Comparison of ENCODE assay signal across 15 cellular contexts in genomic region chr5:35811108-35811741, GRCh38. TPM values are rescaled to one million over a fixed set of nuclear protein-coding genes. Genes with fewer than 3 reads are reported as not detected.
A peak's percentile ranks its signal among the peaks of the same experiment; 100 is the strongest.
DNase-seq lines count a peak whose midpoint lies in the region; ATAC-seq and TF ChIP-seq lines count a peak whose summit lies in the region.
"Had no signal": no experiment of that assay in that cellular context is flagged by ENCODE, and none has a peak within 500 bp of the region (broad histone marks: within the 10 kb centered on the region; RNA-seq: fewer than 3 reads in every experiment).

No MANE protein-coding gene starts in this region.

- ATAC-seq in HG02642 (IDR thresholded peaks at IDR 0.05; ENCODE audit: poor library complexity, unreplicated experiment), result no peak

- H3K4me3 ChIP-seq in thymus (ENCODE audit: low read length) (no peak overlapping the region), vagina (no peak overlapping the region)
- H3K4me3 ChIP-seq: adrenal gland, dorsolateral prefrontal cortex, PC-9 had no signal

- no peaks in the 10 kb centered on the region for H3K9me3 ChIP-seq in thymus (ENCODE audit: control insufficient read depth)
- no peaks in the 10 kb centered on the region for H3K9me3 ChIP-seq in vagina
- H3K9me3 ChIP-seq: adrenal gland had no signal

- H3K4me1 ChIP-seq in thymus (ENCODE audit: control insufficient read depth, insufficient read depth, low read length), result peaks cover 16% of the 10 kb centered on the region
- no peaks in the 10 kb centered on the region for H3K4me1 ChIP-seq in vagina
- H3K4me1 ChIP-seq: adrenal gland, foreskin keratinocyte had no signal

- TF ChIP-seq CTCF in vagina (IDR thresholded peaks at IDR 0.05), result no peak

- H3K27ac ChIP-seq in thymus (ENCODE audit: low read depth) (peak overlapping the region; percentile 90), vagina (no peak overlapping the region)
- H3K27ac ChIP-seq: adrenal gland, dorsolateral prefrontal cortex, foreskin keratinocyte, HL-60, PC-9 had no signal

- no peaks in the 10 kb centered on the region for H3K27me3 ChIP-seq in thymus (ENCODE audit: control insufficient read depth, insufficient read depth)
- no peaks in the 10 kb centered on the region for H3K27me3 ChIP-seq in vagina
- H3K27me3 ChIP-seq: adrenal gland, dorsolateral prefrontal cortex, foreskin keratinocyte had no signal

- H3K36me3 ChIP-seq in thymus (ENCODE audit: control insufficient read depth, insufficient read depth) (no peaks in the 10 kb centered on the region), vagina (no peaks in the 10 kb centered on the region)
- H3K36me3 ChIP-seq: adrenal gland had no signal

- DNase-seq in activated naive CD4-positive, alpha-beta T cell treated with Interleukin-2 at 50 U/mL for 16 hours, result peak; percentile 39
- DNase-seq in activated naive CD4-positive, alpha-beta T cell treated with anti-CD3 and anti-CD28 coated beads, Interleukin-2, amount 50 U/mL, for 16 hours, result no peak
- DNase-seq in T-helper 1 cell, result peak in 3 of 5 donors; percentile 15 to 91 (median 25)
- DNase-seq in central memory CD4-positive, alpha-beta T cell, result peak; percentile 90
- no peak for DNase-seq in NCI-H1694 treated with DMSO at 0.1 percent for 48 hours (lab: John Stamatoyannopoulos, UW)
- DNase-seq in vagina (ENCODE audit: extremely low spot score in 2 of 2), result no peak
- DNase-seq: adrenal gland, dorsolateral prefrontal cortex, kidney, MV-4-11 had no signal

- TF ChIP-seq POLR2A in vagina (IDR thresholded peaks at IDR 0.05), result no peak

- intact Hi-C loops in vagina (cut with DNase I), result no loop called here

- WGBS in thymus, result 61% methylated on average over 3 of the region's 3 CpGs

RNA-seq across cellular contexts. Expression of gene IL7R, which starts 45.5 kb away (rescaled TPM):
- polyA plus RNA-seq in thymus, result 167 TPM
- 69.7 TPM for total RNA-seq in vagina

Comparison
In these comparisons a context has a peak if more than half of its experiments do, and no peak if none do; other contexts are left out.
1. DNase-seq: peak in activated naive CD4-positive, alpha-beta T cell treated with Interleukin-2 at 50 U/mL for 16 hours (single experiment), T-helper 1 cell (3 of 5) and central memory CD4-positive, alpha-beta T cell (single experiment); none in activated naive CD4-positive, alpha-beta T cell treated with anti-CD3 and anti-CD28 coated beads, Interleukin-2, amount 50 U/mL, for 16 hours (single experiment), NCI-H1694 treated with DMSO at 0.1 percent for 48 hours (single experiment) and vagina (0 of 2).